19 cellular contexts compared by ENCODE assay signal in the genomic region with DNA sequence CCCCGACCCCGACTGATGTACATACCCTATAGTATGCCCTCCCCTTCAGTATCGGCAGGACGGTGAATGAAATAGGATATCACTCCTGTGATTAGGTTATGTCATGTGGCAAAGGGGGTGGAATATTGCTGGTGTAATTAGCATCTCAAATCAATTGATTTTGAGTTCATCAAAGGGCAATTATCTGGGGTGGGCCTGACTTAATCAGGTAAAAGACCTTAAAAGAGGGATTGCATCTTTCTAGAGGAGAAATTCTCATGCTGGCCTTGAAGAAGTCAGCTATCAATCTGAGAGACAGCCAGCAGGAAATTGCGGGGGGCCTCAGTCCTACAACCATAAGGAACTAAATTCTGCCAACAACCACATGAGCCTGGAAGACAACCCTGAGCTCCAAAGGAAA. TPM values are rescaled to one million over a fixed set of nuclear protein-coding genes. Genes with fewer than 3 reads are reported as not detected.
DNase-seq lines count a peak whose midpoint lies in the region; ATAC-seq, FAIRE-seq and TF ChIP-seq lines count a peak whose summit lies in the region.
"Had no signal": no experiment of that assay in that cellular context is flagged by ENCODE, and none has a peak within 500 bp of the region (broad histone marks: within the 10 kb centered on the region; RNA-seq: fewer than 3 reads in every experiment).

No MANE protein-coding gene starts in this region.

- POLR2A ChIA-PET in K562 (lab: Yijun Ruan, JAX) = interaction anchor here (1.2 to 1.6 kb wide), 2 partner anchors 10 kb away, joined by 3 to 8 read pairs (median 7); partner anchors contain the start of gene TRIM25

- TF ChIP-seq POLR2A in K562 (conservative IDR thresholded peaks at IDR 0.05) = no peak

- H3K4me3 ChIP-seq in K562 = no peak overlapping the region
- no peak overlapping the region for H3K4me3 ChIP-seq in neutrophil (ENCODE audit: low read depth in 1 of 2, low read length in 1 of 2)
- no peak overlapping the region for H3K4me3 ChIP-seq in Karpas-422 (ENCODE audit: low read length)
- H3K4me3 ChIP-seq: BLaER1 treated with 17β-estradiol and CSF1 and Interleukin-3, amounts not matched to agents 10 nM and 100 nM; GM12878 had no signal

- no peaks in the 10 kb centered on the region for H3K9me2 ChIP-seq in Karpas-422 (replicated peaks; ENCODE audit: insufficient read depth, low read length)

- TF ChIP-seq CTCF in K562 (IDR thresholded peaks at IDR 0.05 in 2 of 3, conservative IDR thresholded peaks at IDR 0.05 in 1 of 3; ENCODE audit: insufficient read depth in 2 of 3, low read depth in 1 of 3, low read length in 3 of 3) (no peak), neutrophil (IDR thresholded peaks at IDR 0.05) (no peak)

- CTCF ChIA-PET in K562 (lab: Yijun Ruan, JAX; ENCODE audit: low intra/inter-chr PET ratio) = no interaction called here

- DNase-seq in HTR-8/SVneo (ENCODE audit: insufficient read length, low spot score) = no peak
- DNase-seq in K562 (ENCODE audit: extremely low read depth in 1 of 4, low spot score in 3 of 4) = no peak
- no peak for DNase-seq in Karpas-422
- DNase-seq: CD4-positive, CD25-positive, alpha-beta regulatory T cell; CD8-positive, alpha-beta memory T cell; COR-L47; DMS 273 treated with DMSO at 0.1 percent for 48 hours; DMS53; DND-41; EL; H9; KG1 had no signal

- 88% methylated on average over 5 of the region's 5 CpGs for WGBS in K562 (ENCODE audit: insufficient coverage, low coverage, missing lambda C conversion rate)

- intact Hi-C loops in K562 (cut with micrococcal nuclease) = no loop called here

- BruUV-seq in K562 (replicated peaks; lab: Mats Ljungman, UMichigan) = no TSS peak

- peaks cover 7 to 9% of the 10 kb centered on the region in 2 experiments; a peak in 4 of 5 replicates for H3K4me1 ChIP-seq in K562 (replicated peaks in 1 of 2; ENCODE audit: control insufficient read depth in 2 of 2, insufficient read depth in 2 of 2, low read length in 2 of 2)
- H3K4me1 ChIP-seq in neutrophil (ENCODE audit: control insufficient read depth in 1 of 2, insufficient read depth in 1 of 2, low read depth in 1 of 2, low read length in 1 of 2) = peaks cover 41 to 48% of the 10 kb centered on the region in 2 experiments
- H3K4me1 ChIP-seq in Karpas-422 (ENCODE audit: low read length) = peaks cover 44% of the 10 kb centered on the region

- H3K79me2 ChIP-seq in K562 (ENCODE audit: control insufficient read depth, insufficient read depth, low read length) = no peaks in the 10 kb centered on the region
- peaks cover 18% of the 10 kb centered on the region; the same call in 1 of the 2 replicates for H3K79me2 ChIP-seq in Karpas-422 (ENCODE audit: low read length)

- no peak overlapping the region for H2AFZ ChIP-seq in K562 (ENCODE audit: low read depth, low read length)
- no peak overlapping the region for H2AFZ ChIP-seq in Karpas-422 (ENCODE audit: low read length)

- no peak for TF ChIP-seq EP300 in K562 (IDR thresholded peaks at IDR 0.05; ENCODE audit: low read length)

- ATAC-seq in K562 (no peak), HG03196 (IDR thresholded peaks at IDR 0.05; ENCODE audit: unreplicated experiment) (no peak), GM18517 (IDR thresholded peaks at IDR 0.05; ENCODE audit: unreplicated experiment) (no peak)
- ATAC-seq: GM12878 had no signal

- H3K9me3 ChIP-seq in K562 (replicated peaks; ENCODE audit: control insufficient read depth, insufficient read depth, low read depth, low read length) = no peaks in the 10 kb centered on the region
- H3K9me3 ChIP-seq in neutrophil = no peaks in the 10 kb centered on the region
- H3K9me3 ChIP-seq in Karpas-422 (ENCODE audit: low read length) = no peaks in the 10 kb centered on the region

- no peak for TF ChIP-seq RAD21 in K562 (CRISPR knock-in tag; conservative IDR thresholded peaks at IDR 0.05 in 1 of 2, IDR thresholded peaks at IDR 0.05 in 1 of 2)

- H3K27ac ChIP-seq in K562 (ENCODE audit: extremely low read depth, low read depth, low read length) (no peak overlapping the region), neutrophil (peak overlapping the region; percentile 74), Karpas-422 (ENCODE audit: low read length) (no peak overlapping the region)
- H3K27ac ChIP-seq: BLaER1 treated with 17β-estradiol and CSF1 and Interleukin-3, amounts not matched to agents 10 nM and 100 nM; HL-60 had no signal

- H3K27me3 ChIP-seq in K562 (ENCODE audit: control insufficient read depth in 2 of 2, insufficient read depth in 2 of 2, low read length in 2 of 2) (no peaks in the 10 kb centered on the region), neutrophil (no peaks in the 10 kb centered on the region), Karpas-422 (ENCODE audit: low read length) (no peaks in the 10 kb centered on the region)
- H3K27me3 ChIP-seq: BLaER1 treated with 17β-estradiol and CSF1 and Interleukin-3, amounts not matched to agents 10 nM and 100 nM had no signal

- H3K9me1 ChIP-seq in K562 (ENCODE audit: control insufficient read depth, insufficient read depth, low read length) = no peaks in the 10 kb centered on the region

- peaks cover 92% of the 10 kb centered on the region for H3K36me3 ChIP-seq in K562 (ENCODE audit: control insufficient read depth, insufficient read depth, low read length)
- H3K36me3 ChIP-seq in neutrophil = peaks cover 100% of the 10 kb centered on the region
- peaks cover 43% of the 10 kb centered on the region for H3K36me3 ChIP-seq in Karpas-422 (ENCODE audit: insufficient read depth, low read length)

- H3K9ac ChIP-seq in K562 (ENCODE audit: insufficient read depth in 1 of 2, low read depth in 2 of 2, low read length in 2 of 2) = no peak overlapping the region
- no peak overlapping the region for H3K9ac ChIP-seq in Karpas-422 (ENCODE audit: low read length)
- H3K9ac ChIP-seq: BLaER1 treated with 17β-estradiol and CSF1 and Interleukin-3, amounts not matched to agents 10 nM and 100 nM had no signal

- in situ Hi-C loops in K562 (cut with MboI) = no loop called here

- H4K20me1 ChIP-seq in K562 (replicated peaks; ENCODE audit: control insufficient read depth, insufficient read depth, low read length) = peaks cover 4% of the 10 kb centered on the region; the same call in 1 of the 2 replicates
- H4K20me1 ChIP-seq in Karpas-422 (ENCODE audit: insufficient read depth, low read depth, low read length) = peaks cover 11% of the 10 kb centered on the region; the same call in 1 of the 2 replicates

- FAIRE-seq in HTR-8/SVneo (lab: Jason Lieb, UNC) = peak; percentile 62
- FAIRE-seq in K562 (lab: Jason Lieb, UNC) = no peak
- FAIRE-seq: GM12878, H1 had no signal

- H3K4me2 ChIP-seq in K562 (ENCODE audit: insufficient read depth, low read length) = no peak overlapping the region
- H3K4me2 ChIP-seq in Karpas-422 (ENCODE audit: low read depth, low read length, poor library complexity, severe bottlenecking) = no peak overlapping the region
- H3K4me2 ChIP-seq: BLaER1 treated with 17β-estradiol and CSF1 and Interleukin-3, amounts not matched to agents 10 nM and 100 nM had no signal

TF ChIP-seq in K562, 482 proteins besides CTCF, POLR2A, EP300 and RAD21 (continues in another document):
- TF ChIP-seq MXI1 (IDR thresholded peaks at IDR 0.05; ENCODE audit: low read depth, low read length) (no peak), ZNF134 (CRISPR knock-in tag; conservative IDR thresholded peaks at IDR 0.05) (peak; percentile 84), HIVEP1 (CRISPR knock-in tag; IDR thresholded peaks at IDR 0.05) (no peak)

RNA-seq across cellular contexts. Expression of gene TRIM25, which starts 10.3 kb away (rescaled TPM):
- total RNA-seq in K562 (2011; cell fraction: chromatin; rRNA removed; ENCODE audit: low replicate concordance) = 98.3 and 102 TPM in 2 replicates
- total RNA-seq in K562 (2011; cell fraction: nucleolus; rRNA removed) = 46.4 and 52.8 TPM in 2 replicates
- 56.4 and 79.2 TPM in 2 replicates for total RNA-seq in K562 (2011; cell fraction: nucleoplasm; rRNA removed)
- total RNA-seq in K562 (2014; rRNA removed) (24.2 and 26.5 TPM in 2 replicates), K562 (2014; rRNA removed; fragmentation: Illumina TruSeq; extraction: Trizol) (28.9 and 33.9 TPM in 2 replicates), K562 (2015; rRNA removed; fragmentation: Illumina TruSeq; extraction: Trizol) (26.9 and 28.6 TPM in 2 replicates), K562 (2021) (46.6 and 49.5 TPM in 2 replicates)
- polyA plus RNA-seq in K562 (2011; rRNA removed) (18.7 and 28.4 TPM in 2 replicates), K562 (2014; fragmentation: Illumina TruSeq; extraction: Trizol) (44.1 and 46.4 TPM in 2 replicates), K562 (2014; fragmentation: Nextera tagmentation; extraction: Ambion mirVana) (1 to 10 TPM; 5.9 to 8.5 TPM), K562 (2014; rRNA removed) (21.9 and 24.5 TPM in 2 replicates)
- polyA plus RNA-seq in K562 (2011; cell fraction: cytosol; rRNA removed) = 15.8 and 17.8 TPM in 2 replicates
- polyA plus RNA-seq in K562 (2011; cell fraction: nucleus; rRNA removed) = 60.7 and 84.1 TPM in 2 replicates
- 39.3 and 65.9 TPM in 2 replicates for polyA plus RNA-seq in K562 (2012)
- 26.3 and 45.3 TPM in 2 replicates for polyA minus RNA-seq in K562 (2011; rRNA and poly(A)+ RNA removed)
- 15.9 and 20.9 TPM in 2 replicates for polyA minus RNA-seq in K562 (2011; cell fraction: cytosol; rRNA and poly(A)+ RNA removed)
- polyA minus RNA-seq in K562 (2011; cell fraction: nucleus; rRNA and poly(A)+ RNA removed) = 22.1 and 33.8 TPM in 2 replicates
- 42.4 and 49.0 TPM in 2 replicates for total RNA-seq in Karpas-422 (2014; rRNA removed; shearing (Covaris generic); ENCODE audit: low replicate concordance)

RNA-seq across cellular contexts. Expression of gene COIL, which starts 57.3 kb away (rescaled TPM):
- 7.4 and 16.0 TPM in 2 replicates for total RNA-seq in K562 (2011; cell fraction: chromatin; rRNA removed; ENCODE audit: low replicate concordance)
- total RNA-seq in K562 (2011; cell fraction: nucleolus; rRNA removed) = 4.8 and 6.1 TPM in 2 replicates
- total RNA-seq in K562 (2011; cell fraction: nucleoplasm; rRNA removed) = 7.6 and 15.8 TPM in 2 replicates
- total RNA-seq in K562 (2014; rRNA removed) (25.2 and 25.7 TPM in 2 replicates), K562 (2014; rRNA removed; fragmentation: Illumina TruSeq; extraction: Trizol) (37.5 and 42.3 TPM in 2 replicates), K562 (2015; rRNA removed; fragmentation: Illumina TruSeq; extraction: Trizol) (37.7 and 40.9 TPM in 2 replicates), K562 (2021) (28.7 and 29.4 TPM in 2 replicates)
- polyA plus RNA-seq in K562 (2011; rRNA removed) (18.3 and 25.9 TPM in 2 replicates), K562 (2014; fragmentation: Illumina TruSeq; extraction: Trizol) (33.2 and 41.3 TPM in 2 replicates), K562 (2014; fragmentation: Nextera tagmentation; extraction: Ambion mirVana) (10 to 100 TPM; 23.9 to 30.8 TPM), K562 (2014; rRNA removed) (26.0 and 29.0 TPM in 2 replicates)
- polyA plus RNA-seq in K562 (2011; cell fraction: cytosol; rRNA removed) = 5.5 and 9.5 TPM in 2 replicates
- polyA plus RNA-seq in K562 (2011; cell fraction: nucleus; rRNA removed) = 5.8 and 7.7 TPM in 2 replicates
- polyA plus RNA-seq in K562 (2012) = 18.5 and 24.7 TPM in 2 replicates
- 19.6 and 21.9 TPM in 2 replicates for polyA minus RNA-seq in K562 (2011; rRNA and poly(A)+ RNA removed)
- polyA minus RNA-seq in K562 (2011; cell fraction: cytosol; rRNA and poly(A)+ RNA removed) = 5.7 and 9.2 TPM in 2 replicates
- 5.5 and 7.4 TPM in 2 replicates for polyA minus RNA-seq in K562 (2011; cell fraction: nucleus; rRNA and poly(A)+ RNA removed)
- 14.6 and 16.4 TPM in 2 replicates for total RNA-seq in Karpas-422 (2014; rRNA removed; shearing (Covaris generic); ENCODE audit: low replicate concordance)
